Comparison of ENCODE assay signal across 1 cellular context in genomic region chr6:82247634-82248232, GRCh38.
TF ChIP-seq lines count a peak whose summit lies in the region.

Gene IBTK (minus strand): TSS chr6:82247744. CDS start chr6:82240486, 7,258 bp downstream.

TF ChIP-seq in HepG2, 621 proteins besides CTCF, POLR2A, EP300 and RAD21 (continued from another document and continues in another):
- TF ChIP-seq GPBP1L1 (CRISPR knock-in tag; IDR thresholded peaks at IDR 0.05) (no peak), ARNT2 (CRISPR knock-in tag; IDR thresholded peaks at IDR 0.05; ENCODE audit: low read depth) (no peak), LBX2 (CRISPR knock-in tag; IDR thresholded peaks at IDR 0.05; ENCODE audit: borderline replicate concordance) (no peak; the same call in 1 of the 2 replicates), GATAD1 (CRISPR knock-in tag; IDR thresholded peaks at IDR 0.05) (peak; percentile 59), FOXC1 (CRISPR knock-in tag; IDR thresholded peaks at IDR 0.05; ENCODE audit: borderline replicate concordance) (peak; percentile 52; the same call in 1 of the 2 replicates), JDP2 (CRISPR knock-in tag; IDR thresholded peaks at IDR 0.05; ENCODE audit: borderline replicate concordance) (no peak), FOXP1 (IDR thresholded peaks at IDR 0.05) (no peak), FOXP1 (CRISPR knock-in tag; IDR thresholded peaks at IDR 0.05) (no peak; the same call in 1 of the 2 replicates), HDAC1 (CRISPR knock-in tag; IDR thresholded peaks at IDR 0.05) (peak; percentile 23), AGO1 (IDR thresholded peaks at IDR 0.05; ENCODE audit: low read depth, low read length, poor library complexity, severe bottlenecking) (no peak), ZNF768 (CRISPR knock-in tag; IDR thresholded peaks at IDR 0.05) (no peak), ZNF704 (CRISPR knock-in tag; IDR thresholded peaks at IDR 0.05; ENCODE audit: borderline replicate concordance) (no peak; the same call in 1 of the 2 replicates), SPEN (CRISPR knock-in tag; IDR thresholded peaks at IDR 0.05; ENCODE audit: low read depth) (peak; percentile 81), SKIL (CRISPR knock-in tag; IDR thresholded peaks at IDR 0.05; ENCODE audit: borderline replicate concordance) (no peak; the same call in 1 of the 2 replicates), ZIK1 (CRISPR knock-in tag; IDR thresholded peaks at IDR 0.05; ENCODE audit: borderline replicate concordance, low read depth) (no peak; the same call in 1 of the 2 replicates), TAF15 (IDR thresholded peaks at IDR 0.05; ENCODE audit: low read depth, low read length, poor library complexity, severe bottlenecking) (peak; percentile 61), ZNF124 (CRISPR knock-in tag; IDR thresholded peaks at IDR 0.05) (no peak), ZNF264 (CRISPR knock-in tag; IDR thresholded peaks at IDR 0.05) (peak; percentile 13; the same call in 1 of the 2 replicates), ZEB1 (IDR thresholded peaks at IDR 0.05; ENCODE audit: insufficient replicate concordance, low read depth) (no peak), IRF2 (CRISPR knock-in tag; IDR thresholded peaks at IDR 0.05) (no peak; the same call in 1 of the 2 replicates), HIVEP1 (CRISPR knock-in tag; IDR thresholded peaks at IDR 0.05) (0 out of 2 replicates have a peak, but pooled peaks have one; percentile 25), HIC2 (CRISPR knock-in tag; IDR thresholded peaks at IDR 0.05; ENCODE audit: low read depth) (no peak), ZFP91 (CRISPR knock-in tag; IDR thresholded peaks at IDR 0.05; ENCODE audit: borderline replicate concordance) (peak; percentile 91), ZNF3 (CRISPR knock-in tag; IDR thresholded peaks at IDR 0.05) (no peak), ZNF33A (CRISPR knock-in tag; IDR thresholded peaks at IDR 0.05; ENCODE audit: borderline replicate concordance) (no peak), ZSCAN21 (CRISPR knock-in tag; IDR thresholded peaks at IDR 0.05; ENCODE audit: borderline replicate concordance) (no peak), BRD4 (CRISPR knock-in tag; IDR thresholded peaks at IDR 0.05) (peak; percentile 21; the same call in 1 of the 2 replicates), GMEB1 (CRISPR knock-in tag; IDR thresholded peaks at IDR 0.05; ENCODE audit: borderline replicate concordance) (no peak), ZNF83 (CRISPR knock-in tag; IDR thresholded peaks at IDR 0.05; ENCODE audit: borderline replicate concordance) (no peak), GTF2F1 (IDR thresholded peaks at IDR 0.05; ENCODE audit: low read length) (0 out of 2 replicates have a peak, but pooled peaks have one; percentile 12), ZSCAN22 (CRISPR knock-in tag; IDR thresholded peaks at IDR 0.05) (no peak), ZNF772 (CRISPR knock-in tag; IDR thresholded peaks at IDR 0.05) (no peak; the same call in 1 of the 2 replicates), ZFP90 (CRISPR knock-in tag; IDR thresholded peaks at IDR 0.05; ENCODE audit: borderline replicate concordance) (no peak), MLXIP (CRISPR knock-in tag; IDR thresholded peaks at IDR 0.05; ENCODE audit: borderline replicate concordance) (peak; percentile 59; the same call in 1 of the 2 replicates), GATAD2A (CRISPR knock-in tag; IDR thresholded peaks at IDR 0.05) (no peak), IRF1 (CRISPR knock-in tag; IDR thresholded peaks at IDR 0.05; ENCODE audit: low read depth) (no peak), ZNF788 (CRISPR knock-in tag; IDR thresholded peaks at IDR 0.05; ENCODE audit: borderline replicate concordance) (0 out of 2 replicates have a peak, but pooled peaks have one; percentile 36), MEF2D (CRISPR knock-in tag; IDR thresholded peaks at IDR 0.05) (peak; percentile 77; the same call in 1 of the 2 replicates), CHD4 (IDR thresholded peaks at IDR 0.05; ENCODE audit: borderline replicate concordance, low read length) (no peak), ZNF574 (CRISPR knock-in tag; IDR thresholded peaks at IDR 0.05) (peak; percentile 70; the same call in 1 of the 2 replicates), KLF9 (CRISPR knock-in tag; IDR thresholded peaks at IDR 0.05; ENCODE audit: low read depth) (no peak), ZNF468 (CRISPR knock-in tag; IDR thresholded peaks at IDR 0.05) (no peak), NFYB (CRISPR knock-in tag; IDR thresholded peaks at IDR 0.05) (peak; percentile 97), ATF2 (CRISPR knock-in tag; IDR thresholded peaks at IDR 0.05) (no peak; the same call in 1 of the 2 replicates)
